In the genomic region with DNA sequence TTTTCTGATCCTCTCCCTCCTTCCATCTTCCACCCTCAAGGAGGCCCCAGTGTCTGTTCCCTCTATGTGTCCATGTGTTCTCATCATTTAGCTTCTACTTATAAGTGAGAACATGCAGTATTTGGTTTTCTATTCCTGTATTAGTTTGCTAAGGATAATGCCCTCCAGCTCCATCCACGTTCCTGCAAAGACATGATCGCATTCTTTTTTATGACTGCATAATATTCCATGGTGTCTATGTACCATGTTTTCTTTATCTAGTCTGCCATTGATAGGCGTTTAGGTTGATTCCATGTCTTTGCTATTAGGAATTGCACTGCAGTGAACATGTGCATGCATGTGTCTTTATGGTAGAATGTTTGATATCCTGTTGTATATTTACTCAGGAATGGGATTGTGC, we compare ENCODE assay signal across 10 cellular contexts.
"Had no signal": no experiment of that assay in that cellular context is flagged by ENCODE, and none has a peak within 500 bp of the region (broad histone marks: within the 10 kb centered on the region; RNA-seq: fewer than 3 reads in every experiment).

No MANE protein-coding gene starts in this region.

- H2AFZ ChIP-seq: GM23248, GM23338 had no signal

- H3K9me3 ChIP-seq: HAP-1 had no signal

- DNase-seq: GM23248, GOT3, H7, H9, HCEC 1CT, HFFc6 had no signal

- ATAC-seq: GM23338, HCT116 had no signal

- H3K4me3 ChIP-seq: GM23248, GM23338, HAP-1 had no signal

- H3K9ac ChIP-seq: GM23248 had no signal

- H3K36me3 ChIP-seq: HAP-1 had no signal

- H3K4me2 ChIP-seq: GM23338 had no signal

- FAIRE-seq: H1 had no signal

- H3K27ac ChIP-seq: GM23248 had no signal
